15 cellular contexts compared by ENCODE assay signal in genomic region chr9:115058684-115059315, GRCh38. TPM values are rescaled to one million over a fixed set of nuclear protein-coding genes. Genes with fewer than 3 reads are reported as not detected.
DNase-seq lines count a peak whose midpoint lies in the region; ATAC-seq and TF ChIP-seq lines count a peak whose summit lies in the region.
"Had no signal": no experiment of that assay in that cellular context is flagged by ENCODE, and none has a peak within 500 bp of the region (broad histone marks: within the 10 kb centered on the region; RNA-seq: fewer than 3 reads in every experiment).

No MANE protein-coding gene starts in this region.

- in situ Hi-C loops in IMR-90 (cut with MboI; ENCODE audit: low sequenced_read_pairs): no loop called here

- H3K27ac ChIP-seq in IMR-90 (ENCODE audit: insufficient read depth, low read length) (peak overlapping the region; percentile 60; the same call in 1 of the 2 replicates), lung (ENCODE audit: low read depth in 1 of 2, low read length in 1 of 2) (no peak overlapping the region), tibial nerve (peak overlapping the region in 2 of 4 donors; percentile 13 to 72)

- no peak overlapping the region for H3K56ac ChIP-seq in IMR-90 (ENCODE audit: extremely low read depth, insufficient read depth, low read length)

- peak overlapping the region; percentile 58; the same call in 1 of the 2 replicates for H3K14ac ChIP-seq in IMR-90 (replicated peaks; ENCODE audit: low read depth, low read length)

- peaks cover 42% of the 10 kb centered on the region for H3K36me3 ChIP-seq in IMR-90 (ENCODE audit: control insufficient read depth, insufficient read depth, low read length)
- no peaks in the 10 kb centered on the region for H3K36me3 ChIP-seq in lung (ENCODE audit: control insufficient read depth in 2 of 2, insufficient read depth in 2 of 2, low read length in 2 of 2)
- H3K36me3 ChIP-seq in tibial nerve: no peaks in the 10 kb centered on the region

- WGBS in IMR-90 (ENCODE audit: extremely low coverage in 2 of 2, insufficient read length in 1 of 2), 2 experiments: 90% methylated on average over 2 of the region's 6 CpGs; no CpG with 5 or more reads in 1 of the 2 experiments
- WGBS in lung, 2 donors: 80 to 84% methylated on average over 6 of the region's 6 CpGs
- 34 to 50% methylated on average over 6 of the region's 6 CpGs for WGBS in tibial nerve, 2 donors

- no peak overlapping the region for H3K4me3 ChIP-seq in IMR-90 (ENCODE audit: insufficient read depth, low read depth, low read length)
- H3K4me3 ChIP-seq in lung: no peak overlapping the region
- H3K4me3 ChIP-seq in tibial nerve: no peak overlapping the region

- peaks cover 6 to 11% of the 10 kb centered on the region in 2 experiments; a peak in 3 of 4 replicates for H3K79me1 ChIP-seq in IMR-90 (ENCODE audit: low read depth in 1 of 2, low read length in 2 of 2)

- no peak overlapping the region for H2BK120ac ChIP-seq in IMR-90 (ENCODE audit: low read depth, low read length)

- H3K4ac ChIP-seq in IMR-90 (ENCODE audit: low read depth, low read length): 0 out of 2 replicates have a peak overlapping the region, but pooled peaks have one; percentile 6

- no peak overlapping the region for H4K91ac ChIP-seq in IMR-90 (ENCODE audit: insufficient read depth, low read depth, low read length)

- H2BK15ac ChIP-seq in IMR-90 (ENCODE audit: low read depth, low read length): peak overlapping the region; percentile 49; the same call in 1 of the 3 replicates

- H4K20me1 ChIP-seq in IMR-90 (ENCODE audit: insufficient read depth, low read length): no peaks in the 10 kb centered on the region

- peak overlapping the region; percentile 52 for H2BK5ac ChIP-seq in IMR-90 (ENCODE audit: low read depth, low read length, poor library complexity, severe bottlenecking)

- CTCF ChIA-PET in IMR-90 (lab: Yijun Ruan, JAX): no interaction called here

- peak overlapping the region; percentile 60 for H3K18ac ChIP-seq in IMR-90 (ENCODE audit: low read depth, low read length)

- TF ChIP-seq POLR2A in IMR-90 (IDR thresholded peaks at IDR 0.05; ENCODE audit: low read depth, low read length) (no peak), tibial nerve (IDR thresholded peaks at IDR 0.05) (no peak)

- no peak overlapping the region for H2AFZ ChIP-seq in IMR-90 (replicated peaks; ENCODE audit: low read length, poor library complexity)

- no peak overlapping the region for H2AK9ac ChIP-seq in IMR-90 (replicated peaks; ENCODE audit: low read depth, low read length, poor library complexity)

- H3K4me2 ChIP-seq in IMR-90 (ENCODE audit: low read depth, low read length): peak overlapping the region; percentile 68

- H3K9me3 ChIP-seq in IMR-90 (ENCODE audit: control insufficient read depth, insufficient read depth, low read length) (no peaks in the 10 kb centered on the region), lung (ENCODE audit: control insufficient read depth in 2 of 2, insufficient read depth in 1 of 2, low read length in 1 of 2) (peaks cover 0 to 2% of the 10 kb centered on the region in 2 donors), tibial nerve (no peaks in the 10 kb centered on the region)

- H2AK5ac ChIP-seq in IMR-90 (ENCODE audit: low read depth, low read length): no peak overlapping the region

- intact Hi-C loops in IMR-90 (cut with micrococcal nuclease): no loop called here

- H4K5ac ChIP-seq in IMR-90 (ENCODE audit: low read depth, low read length): no peak overlapping the region

- POLR2A ChIA-PET in IMR-90 (lab: Charles Lee; ENCODE audit: unreplicated experiment): no interaction called here

- no peak overlapping the region for H3K9ac ChIP-seq in IMR-90 (ENCODE audit: low read depth, low read length)

- ATAC-seq in IMR-90 (ENCODE audit: low read depth) (peak; percentile 83), lung (ENCODE audit: insufficient read depth, low FRiP score) (peak; percentile 22)

- no peak for TF ChIP-seq RAD21 in IMR-90 (IDR thresholded peaks at IDR 0.05; ENCODE audit: low read length)

- peak in 1 of 2 donors; percentile 17 for TF ChIP-seq EP300 in tibial nerve (IDR thresholded peaks at IDR 0.05)

- peak overlapping the region; percentile 45 for H2BK20ac ChIP-seq in IMR-90 (ENCODE audit: low read depth, low read length)

- DNase-seq in AG08395 (ENCODE audit: low spot score) (peak; percentile 86), IMR-90 (peak; percentile 83), epidermal melanocyte (ENCODE audit: insufficient read length, low spot score) (peak; percentile 79), lung (ENCODE audit: low spot score) (no peak), tibial nerve (ENCODE audit: low spot score in 2 of 2) (no peak), islet precursor cell (no peak), midbrain (lab: John Stamatoyannopoulos, UW) (no peak), NCI-H2029 treated with DMSO at 0.1 percent for 48 hours (lab: John Stamatoyannopoulos, UW) (no peak)
- DNase-seq: activated CD4-positive, alpha-beta memory T cell treated with anti-CD3 and anti-CD28 coated beads for 36 hours; activated gamma-delta T cell treated with Interleukin-2 at 50 U/mL for 16 hours; CD4-positive, alpha-beta memory T cell; dermis blood vessel endothelial cell; NCI-H2029; T-helper 2 cell had no signal

- BruUV-seq in IMR-90 (replicated peaks; lab: Mats Ljungman, UMichigan): no TSS peak

- H3K23ac ChIP-seq in IMR-90 (ENCODE audit: low read depth, low read length): 0 out of 2 replicates have a peak overlapping the region, but pooled peaks have one; percentile 15

- peaks cover 17% of the 10 kb centered on the region for H3K4me1 ChIP-seq in IMR-90 (ENCODE audit: control insufficient read depth, insufficient read depth, low read length)
- no peaks in the 10 kb centered on the region for H3K4me1 ChIP-seq in lung (ENCODE audit: control insufficient read depth in 2 of 2, insufficient read depth in 2 of 2, low read length in 2 of 2)
- peaks cover 0 to 33% (median 8%) of the 10 kb centered on the region in 4 donors for H3K4me1 ChIP-seq in tibial nerve

- no peak overlapping the region for H4K8ac ChIP-seq in IMR-90 (ENCODE audit: low read depth in 2 of 2, low read length in 2 of 2)

- TF ChIP-seq CTCF in IMR-90 (conservative IDR thresholded peaks at IDR 0.05; ENCODE audit: low read depth, low read length) (no peak), lung (IDR thresholded peaks at IDR 0.05; ENCODE audit: control extremely low read depth, extremely low read depth) (no peak), tibial nerve (IDR thresholded peaks at IDR 0.05) (no peak)

- peaks cover 20% of the 10 kb centered on the region for H3K9me1 ChIP-seq in IMR-90 (ENCODE audit: insufficient read depth, low read length)

- H3K27me3 ChIP-seq in IMR-90 (ENCODE audit: control insufficient read depth, insufficient read depth, low read length) (no peaks in the 10 kb centered on the region), lung (ENCODE audit: control insufficient read depth, insufficient read depth) (no peaks in the 10 kb centered on the region), tibial nerve (no peaks in the 10 kb centered on the region)

- dilution Hi-C loops in IMR-90 (cut with HindIII; ENCODE audit: low sequenced_read_pairs, unreplicated experiment): no loop called here

TF ChIP-seq in IMR-90, 13 proteins besides CTCF, POLR2A, EP300 and RAD21:
- TF ChIP-seq CEBPB (IDR thresholded peaks at IDR 0.05; ENCODE audit: low read depth, low read length) (peak; percentile 90), BHLHE40 (IDR thresholded peaks at IDR 0.05; ENCODE audit: low read depth, low read length) (no peak), MAZ (IDR thresholded peaks at IDR 0.05; ENCODE audit: borderline replicate concordance, low read depth, low read length) (no peak), NFE2L2 (IDR thresholded peaks at IDR 0.05; ENCODE audit: low read depth, low read length) (peak; percentile 57), RFX5 (IDR thresholded peaks at IDR 0.05; ENCODE audit: low read depth, low read length) (no peak), SMC3 (IDR thresholded peaks at IDR 0.05; ENCODE audit: low read depth, low read length) (no peak), MAFK (IDR thresholded peaks at IDR 0.05; ENCODE audit: low read depth, low read length) (no peak), CHD1 (IDR thresholded peaks at IDR 0.05; ENCODE audit: low read depth, low read length) (no peak), FOS (IDR thresholded peaks at IDR 0.05; ENCODE audit: low read depth, low read length) (peak; percentile 69; the same call in 1 of the 2 replicates), RCOR1 (IDR thresholded peaks at IDR 0.05; ENCODE audit: insufficient replicate concordance, low read length) (no peak), MXI1 (IDR thresholded peaks at IDR 0.05; ENCODE audit: borderline replicate concordance, low read depth, low read length) (no peak)
- TF ChIP-seq, protein P1, sequence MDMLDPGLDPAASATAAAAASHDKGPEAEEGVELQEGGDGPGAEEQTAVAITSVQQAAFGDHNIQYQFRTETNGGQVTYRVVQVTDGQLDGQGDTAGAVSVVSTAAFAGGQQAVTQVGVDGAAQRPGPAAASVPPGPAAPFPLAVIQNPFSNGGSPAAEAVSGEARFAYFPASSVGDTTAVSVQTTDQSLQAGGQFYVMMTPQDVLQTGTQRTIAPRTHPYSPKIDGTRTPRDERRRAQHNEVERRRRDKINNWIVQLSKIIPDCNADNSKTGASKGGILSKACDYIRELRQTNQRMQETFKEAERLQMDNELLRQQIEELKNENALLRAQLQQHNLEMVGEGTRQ (IDR thresholded peaks at IDR 0.05; ENCODE audit: low read depth, low read length): no peak
- TF ChIP-seq, protein P2, sequence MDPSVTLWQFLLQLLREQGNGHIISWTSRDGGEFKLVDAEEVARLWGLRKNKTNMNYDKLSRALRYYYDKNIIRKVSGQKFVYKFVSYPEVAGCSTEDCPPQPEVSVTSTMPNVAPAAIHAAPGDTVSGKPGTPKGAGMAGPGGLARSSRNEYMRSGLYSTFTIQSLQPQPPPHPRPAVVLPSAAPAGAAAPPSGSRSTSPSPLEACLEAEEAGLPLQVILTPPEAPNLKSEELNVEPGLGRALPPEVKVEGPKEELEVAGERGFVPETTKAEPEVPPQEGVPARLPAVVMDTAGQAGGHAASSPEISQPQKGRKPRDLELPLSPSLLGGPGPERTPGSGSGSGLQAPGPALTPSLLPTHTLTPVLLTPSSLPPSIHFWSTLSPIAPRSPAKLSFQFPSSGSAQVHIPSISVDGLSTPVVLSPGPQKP (IDR thresholded peaks at IDR 0.05; ENCODE audit: borderline replicate concordance, low read depth, low read length): no peak

RNA-seq across cellular contexts. Expression of gene TNC, which starts 59.2 kb away (rescaled TPM):
- total RNA-seq in IMR-90 (2012; rRNA removed) (170 and 192 TPM in 2 replicates), lung (100 to 1,000 TPM in 1 of 2 donors, 10 to 100 TPM in 1; 45.2 to 242 TPM), tibial nerve (100 to 1,000 TPM in 2 of 4 donors, 10 to 100 TPM in 2; 59.2 to 154 (median 99.3) TPM)
- polyA plus RNA-seq in IMR-90 (2012; rRNA removed) (236 and 253 TPM in 2 replicates), lung (100 to 1,000 TPM in 1 of 2 donors, 1 to 10 TPM in 1; 3.9 to 116 TPM)
- polyA plus RNA-seq in IMR-90 (2012; cell fraction: cytosol; rRNA removed): 158 and 229 TPM in 2 replicates
- polyA plus RNA-seq in IMR-90 (2012; cell fraction: nucleus; rRNA removed; ENCODE audit: low replicate concordance): 320 and 374 TPM in 2 replicates
- total RNA-seq: CD4-positive, alpha-beta memory T cell had no signal
- polyA plus RNA-seq: CD4-positive, alpha-beta memory T cell; IgD-negative memory B cell had no signal

Comparison
In these comparisons a context has a peak if more than half of its experiments do, and no peak if none do; other contexts are left out.
1. DNase-seq: peak in AG08395 (single experiment), IMR-90 (single experiment) and epidermal melanocyte (single experiment); none in lung (single experiment), tibial nerve (0 of 2), islet precursor cell (single experiment), midbrain (single experiment) and NCI-H2029 treated with DMSO at 0.1 percent for 48 hours (single experiment).